Comparison of ENCODE assay signal across 8 cellular contexts in the genomic region with DNA sequence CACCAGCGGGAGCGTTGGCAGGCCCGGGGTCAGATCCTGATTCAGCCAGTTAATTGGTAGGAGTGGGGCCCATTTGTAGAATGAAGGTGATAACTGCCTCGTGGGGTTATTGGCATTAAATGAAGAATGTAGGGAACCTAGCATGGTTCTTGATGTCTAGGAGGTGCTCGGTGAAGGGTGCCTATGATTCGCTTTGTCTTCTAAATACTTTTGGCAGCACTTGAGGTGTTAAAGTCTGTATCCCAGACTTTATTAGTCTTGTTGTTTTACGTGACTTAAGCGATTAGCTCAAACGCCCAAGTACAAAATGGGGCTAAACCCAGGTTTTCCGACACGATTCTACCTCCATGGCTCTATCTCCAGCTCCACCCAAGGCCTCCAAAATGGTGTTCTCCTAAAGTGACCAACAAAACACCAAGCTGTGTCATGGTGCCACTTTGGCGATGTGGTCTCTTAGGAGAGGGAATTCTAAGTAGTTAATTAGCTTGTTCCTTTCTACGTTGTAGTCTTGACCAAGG. TPM values are rescaled to one million over a fixed set of nuclear protein-coding genes. Genes with fewer than 3 reads are reported as not detected.
A peak's percentile ranks its signal among the peaks of the same experiment; 100 is the strongest.
DNase-seq lines count a peak whose midpoint lies in the region; ATAC-seq and TF ChIP-seq lines count a peak whose summit lies in the region.

No MANE protein-coding gene starts in this region.

- no peak for DNase-seq in activated CD4-positive, alpha-beta T cell treated with anti-CD3 and anti-CD28 coated beads, Interleukin-2, amount 10 ng/mL, durations not matched to agents 7 days and 5 days
- DNase-seq in activated CD4-positive, alpha-beta T cell treated with anti-CD3 and anti-CD28 coated beads for 1 hour: no peak
- no peak for DNase-seq in left lung
- no peak for DNase-seq in testis
- no peak for DNase-seq in NK-92 treated with Interleukin-12 subunit alpha and Interleukin-12 subunit beta, amount 100 ng/mL, for 24 hours (lab: John Stamatoyannopoulos, UW)
- DNase-seq in NCI-H774 (lab: John Stamatoyannopoulos, UW): no peak
- DNase-seq in DMS79 (lab: John Stamatoyannopoulos, UW): no peak

- H3K36me3 ChIP-seq in left lung (peaks cover 0 to 12% of the 10 kb centered on the region in 2 donors), testis (ENCODE audit: low read depth, missing control alignments) (peaks cover 4% of the 10 kb centered on the region)

- H3K27ac Mint-ChIP-seq in activated CD4-positive, alpha-beta T cell treated with anti-CD3 and anti-CD28 coated beads, Interleukin-2, amount 10 ng/mL, durations not matched to agents 7 days and 5 days: peak overlapping the region; percentile 78

- H3K27me3 Mint-ChIP-seq in activated CD4-positive, alpha-beta T cell treated with anti-CD3 and anti-CD28 coated beads, Interleukin-2, amount 10 ng/mL, durations not matched to agents 7 days and 5 days: peaks cover 6% of the 10 kb centered on the region

- H3K4me1 Mint-ChIP-seq in activated CD4-positive, alpha-beta T cell treated with anti-CD3 and anti-CD28 coated beads, Interleukin-2, amount 10 ng/mL, durations not matched to agents 7 days and 5 days: peaks cover 58% of the 10 kb centered on the region

- H3K4me3 Mint-ChIP-seq in activated CD4-positive, alpha-beta T cell treated with anti-CD3 and anti-CD28 coated beads, Interleukin-2, amount 10 ng/mL, durations not matched to agents 7 days and 5 days: peak overlapping the region; percentile 72

- H3K4me1 ChIP-seq in left lung (peaks cover 2 to 59% of the 10 kb centered on the region in 2 donors), testis (peaks cover 7% of the 10 kb centered on the region)

- TF ChIP-seq CTCF in left lung (IDR thresholded peaks at IDR 0.05) (no peak), testis (IDR thresholded peaks at IDR 0.05) (no peak)

- TF ChIP-seq POLR2A in testis (IDR thresholded peaks at IDR 0.05): no peak

- intact Hi-C loops in left lung (cut with DNase I): no loop called here
- intact Hi-C loops in testis (cut with DNase I; ENCODE audit: low total_unique reads): no loop called here

- no peaks in the 10 kb centered on the region for H3K9me3 ChIP-seq in left lung
- no peaks in the 10 kb centered on the region for H3K9me3 ChIP-seq in testis

- 40 to 47% methylated on average over 13 of the region's 13 CpGs for WGBS in testis, 2 donors

- H3K27ac ChIP-seq in angular gyrus (ENCODE audit: low read depth, low read length) (peak overlapping the region; percentile 86), left lung (peak overlapping the region; percentile 97), testis (peak overlapping the region; percentile 88 to 96)

- peak overlapping the region; percentile 53 to 79 for H3K4me3 ChIP-seq in left lung
- peak overlapping the region; percentile 72 to 91 for H3K4me3 ChIP-seq in testis

- H3K27me3 ChIP-seq in left lung (no peaks in the 10 kb centered on the region), testis (no peaks in the 10 kb centered on the region)

- CTCF ChIA-PET in activated CD4-positive, alpha-beta T cell treated with anti-CD3 and anti-CD28 coated beads, Interleukin-2, amount 10 ng/mL, durations not matched to agents 7 days and 5 days (lab: Charles Lee): interaction anchor here (0.6 kb wide), 1 partner anchor 456 kb away, joined by 3 read pairs; no protein-coding TSS in a partner anchor

- H3K36me3 Mint-ChIP-seq in activated CD4-positive, alpha-beta T cell treated with anti-CD3 and anti-CD28 coated beads, Interleukin-2, amount 10 ng/mL, durations not matched to agents 7 days and 5 days (ENCODE audit: low read depth): peaks cover 10% of the 10 kb centered on the region

- no peaks in the 10 kb centered on the region for H3K9me3 Mint-ChIP-seq in activated CD4-positive, alpha-beta T cell treated with anti-CD3 and anti-CD28 coated beads, Interleukin-2, amount 10 ng/mL, durations not matched to agents 7 days and 5 days

- ATAC-seq in left lung: no peak

- POLR2A ChIA-PET in activated CD4-positive, alpha-beta T cell treated with anti-CD3 and anti-CD28 coated beads, Interleukin-2, amount 10 ng/mL, durations not matched to agents 7 days and 5 days (lab: Charles Lee): interaction anchor here (0.6 kb wide), 1 partner anchor 166 kb away, joined by 4 read pairs; no protein-coding TSS in a partner anchor

RNA-seq across cellular contexts. Expression of gene PPP4R1, which starts 1.0 kb away (rescaled TPM):
- total RNA-seq in activated CD4-positive, alpha-beta T cell treated with anti-CD3 and anti-CD28 coated beads, Interleukin-2, amount 10 ng/mL, durations not matched to agents 7 days and 5 days: 10 to 100 TPM; 48.4 to 49.7 TPM
- total RNA-seq in left lung (100 to 1,000 TPM; 156 to 163 TPM), testis (100 to 1,000 TPM in 1 of 2 donors, 10 to 100 TPM in 1; 91.8 to 136 TPM)
- 128 TPM for polyA plus RNA-seq in testis (ENCODE audit: insufficient read depth, low read depth, low replicate concordance)
